28 cellular contexts compared by ENCODE assay signal in the genomic region with DNA sequence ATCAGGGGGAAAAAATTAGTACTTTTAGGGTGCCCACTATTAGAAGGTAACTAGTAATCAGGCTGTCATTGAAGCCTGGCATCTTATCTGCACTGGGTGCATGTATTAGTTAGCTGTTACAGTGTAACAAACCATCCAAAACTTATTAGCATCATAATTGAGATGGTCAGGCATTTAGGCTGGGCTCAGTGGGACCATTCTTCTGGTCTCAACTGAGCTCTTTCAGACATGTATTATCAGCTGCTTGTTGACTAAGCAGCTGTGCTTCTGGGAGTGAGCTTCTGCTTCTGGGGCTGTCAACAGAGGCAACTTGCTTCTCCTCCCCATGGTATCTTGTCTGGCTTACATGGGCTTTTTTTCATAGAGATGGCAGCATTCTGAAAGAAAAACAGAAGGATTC.
"Had no signal": no experiment of that assay in that cellular context is flagged by ENCODE, and none has a peak within 500 bp of the region (broad histone marks: within the 10 kb centered on the region; RNA-seq: fewer than 3 reads in every experiment).

No MANE protein-coding gene starts in this region.

- H3K27me3 ChIP-seq: dorsolateral prefrontal cortex, esophagus squamous epithelium, gastrocnemius medialis, heart right ventricle, left lung had no signal

- DNase-seq: dermis blood vessel endothelial cell; dorsolateral prefrontal cortex; effector CD8-positive, alpha-beta T cell; effector memory CD8-positive, alpha-beta T cell; endodermal cell; erythroblast; esophagus squamous epithelium; foreskin fibroblast; foreskin melanocyte; gastrocnemius medialis; glutamatergic neuron; head of caudate nucleus; heart right ventricle; hippocampal formation; left cardiac atrium; left lung; left ventricle myocardium superior; lower lobe of right lung; mesenchymal stem cell; mucosa of descending colon; naive B cell had no signal

- H3K4me3 ChIP-seq: coronary artery, dorsolateral prefrontal cortex, esophagus squamous epithelium, gastrocnemius medialis, heart right ventricle, left lung, lower lobe of right lung, mucosa of descending colon had no signal

- H3K4me1 ChIP-seq: esophagus squamous epithelium, gastrocnemius medialis, heart right ventricle, left lung, lower lobe of right lung had no signal

- H3K27ac ChIP-seq: coronary artery, dorsolateral prefrontal cortex, epithelial cell of prostate, esophagus squamous epithelium, gastrocnemius medialis, heart right ventricle, left lung, lower lobe of right lung had no signal

- ATAC-seq: effector memory CD8-positive, alpha-beta T cell; esophagus mucosa; gastrocnemius medialis; heart right ventricle; left cardiac atrium; left lung; left ventricle myocardium superior; lower lobe of right lung; mucosa of descending colon had no signal

- FAIRE-seq: colon, endometrium, islet of Langerhans, keratinocyte had no signal

- H3K36me3 ChIP-seq: esophagus squamous epithelium, gastrocnemius medialis, heart right ventricle, left lung, lower lobe of right lung had no signal

- H3K9me3 ChIP-seq: esophagus squamous epithelium, gastrocnemius medialis, heart right ventricle, left lung, lower lobe of right lung, mucosa of descending colon had no signal
